Comparison of ENCODE assay signal across 20 cellular contexts in the genomic region with DNA sequence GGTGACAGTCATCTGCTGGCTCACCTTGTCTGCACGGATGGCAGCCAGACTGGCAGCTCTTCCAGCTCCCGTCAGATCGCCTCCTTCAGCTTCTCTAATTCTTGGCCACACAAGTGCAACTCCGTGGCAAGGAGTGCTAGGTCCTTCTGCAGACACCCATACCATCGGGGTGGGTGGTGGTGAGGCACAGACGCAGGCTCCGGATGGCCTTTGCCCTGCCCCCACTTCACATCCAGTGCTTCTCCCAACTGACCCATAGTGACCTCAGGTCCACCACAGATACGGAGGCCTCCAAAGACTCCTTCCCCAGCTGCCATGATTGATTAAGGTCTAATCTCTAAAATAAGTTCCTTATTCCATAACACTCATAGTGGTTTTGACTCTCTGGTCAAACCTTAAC. TPM values are rescaled to one million over a fixed set of nuclear protein-coding genes. Genes with fewer than 3 reads are reported as not detected.
DNase-seq lines count a peak whose midpoint lies in the region; ATAC-seq, FAIRE-seq and TF ChIP-seq lines count a peak whose summit lies in the region.
"Had no signal": no experiment of that assay in that cellular context is flagged by ENCODE, and none has a peak within 500 bp of the region (broad histone marks: within the 10 kb centered on the region; RNA-seq: fewer than 3 reads in every experiment).

No MANE protein-coding gene starts in this region.

- H3K27me3 ChIP-seq in K562 (ENCODE audit: control insufficient read depth in 2 of 2, insufficient read depth in 2 of 2, low read length in 2 of 2): no peaks in the 10 kb centered on the region
- H3K27me3 ChIP-seq: breast epithelium had no signal

- H3K9me3 Mint-ChIP-seq in T-cell: no peaks in the 10 kb centered on the region

- H3K27ac ChIP-seq in K562 (ENCODE audit: extremely low read depth, low read depth, low read length): no peak overlapping the region
- H3K27ac ChIP-seq: breast epithelium, left ventricle myocardium inferior had no signal

- H3K4me3 ChIP-seq in K562: no peak overlapping the region
- H3K4me3 ChIP-seq: breast epithelium, left ventricle myocardium inferior had no signal

- intact Hi-C loops in K562 (cut with micrococcal nuclease): loop anchor here (5.0 kb wide), 1 partner anchor 98 kb away; no protein-coding TSS in a partner anchor

- POLR2A ChIA-PET in T-cell (lab: Charles Lee) (interaction anchor here (0.8 to 1.6 kb wide), 2 partner anchors 46 to 108 kb away, joined by 4 to 7 read pairs; no protein-coding TSS in a partner anchor), K562 (lab: Yijun Ruan, JAX) (interaction anchor here (0.6 to 1.7 kb wide), 2 partner anchors 45 to 411 kb away, joined by 4 to 10 read pairs; a partner anchor contains a TSS)

- 44% methylated on average over 4 of the region's 8 CpGs for WGBS in K562 (ENCODE audit: insufficient coverage, low coverage, missing lambda C conversion rate)

- no peaks in the 10 kb centered on the region for H3K9me3 ChIP-seq in K562 (replicated peaks; ENCODE audit: control insufficient read depth, insufficient read depth, low read depth, low read length)
- H3K9me3 ChIP-seq: breast epithelium, left ventricle myocardium inferior had no signal

- H3K4me1 Mint-ChIP-seq in T-cell: peaks cover 39 to 47% (median 40%) of the 10 kb centered on the region in 3 donors

- no peak for TF ChIP-seq POLR2A in K562 (conservative IDR thresholded peaks at IDR 0.05)

- no peaks in the 10 kb centered on the region for H3K27me3 Mint-ChIP-seq in T-cell

- TF ChIP-seq RAD21 in K562 (CRISPR knock-in tag; conservative IDR thresholded peaks at IDR 0.05 in 1 of 2, IDR thresholded peaks at IDR 0.05 in 1 of 2): no peak

- no peak overlapping the region for H3K4me2 ChIP-seq in K562 (ENCODE audit: insufficient read depth, low read length)

- BruUV-seq in K562 (replicated peaks; lab: Mats Ljungman, UMichigan): no TSS peak

- CTCF ChIA-PET in T-cell (lab: Charles Lee): interaction anchor here (0.6 to 4.9 kb wide), 8 partner anchors 10 to 113 kb away, joined by 3 to 45 read pairs (median 7); a partner anchor contains a TSS
- CTCF ChIA-PET in K562 (lab: Yijun Ruan, JAX; ENCODE audit: low intra/inter-chr PET ratio): interaction anchor here (2.2 kb wide), 1 partner anchor 41 kb away, joined by 19 read pairs; no protein-coding TSS in a partner anchor

- 0 out of 2 replicates have a peak, but pooled peaks have one; percentile 5 for TF ChIP-seq EP300 in K562 (IDR thresholded peaks at IDR 0.05; ENCODE audit: low read length)

- peak overlapping the region; percentile 55 to 66 for H3K27ac Mint-ChIP-seq in T-cell

- no peak overlapping the region for H2AFZ ChIP-seq in K562 (ENCODE audit: low read depth, low read length)

- H4K20me1 ChIP-seq in K562 (replicated peaks; ENCODE audit: control insufficient read depth, insufficient read depth, low read length): no peaks in the 10 kb centered on the region

- in situ Hi-C loops in K562 (cut with MboI): loop anchor here (5.0 kb wide), 1 partner anchor 37 kb away; no protein-coding TSS in a partner anchor

- no peak overlapping the region for H3K9ac ChIP-seq in K562 (ENCODE audit: insufficient read depth in 1 of 2, low read depth in 2 of 2, low read length in 2 of 2)

- no peak overlapping the region for H3K4me3 Mint-ChIP-seq in T-cell

- peaks cover 3 to 5% of the 10 kb centered on the region in 2 experiments; a peak in 4 of 5 replicates for H3K4me1 ChIP-seq in K562 (replicated peaks in 1 of 2; ENCODE audit: control insufficient read depth in 2 of 2, insufficient read depth in 2 of 2, low read length in 2 of 2)

- peak; percentile 60 for DNase-seq in activated CD8-positive, alpha-beta memory T cell treated with anti-CD3 and anti-CD28 coated beads for 24 hours
- no peak for DNase-seq in activated CD8-positive, alpha-beta memory T cell treated with anti-CD3 and anti-CD28 coated beads, Interleukin-2, amount 50 U/mL, for 4 hours
- DNase-seq in T-cell: no peak
- peak in 3 of 4 experiments; percentile 11 to 54 (median 54) for DNase-seq in K562 (ENCODE audit: extremely low read depth in 1 of 4, low spot score in 3 of 4)
- peak; percentile 29 for DNase-seq in stimulated activated naive CD8-positive, alpha-beta T cell treated with anti-CD3 and anti-CD28 coated beads, Interleukin-15, Interleukin-2, amounts not matched to agents 100 U/mL and 50 U/mL, for 24 hours
- DNase-seq in NCI-H526 treated with DMSO at 0.1 percent for 48 hours (lab: John Stamatoyannopoulos, UW): no peak
- DNase-seq: activated CD4-positive, alpha-beta T cell treated with anti-CD3 and anti-CD28 coated beads, Interleukin-2, amount 50 U/mL, for 4 hours; activated gamma-delta T cell; Kasumi-1; left ventricle myocardium inferior; NCI-H1436 treated with DMSO at 0.1 percent for 48 hours; NCI-H446; SHP77 treated with DMSO at 0.1 percent for 48 hours; T-helper 9 cell had no signal

- ATAC-seq in T-cell (replicated peaks in 1 of 4): no peak
- no peak for ATAC-seq in K562
- ATAC-seq in stimulated activated naive CD8-positive, alpha-beta T cell treated with anti-CD3 and anti-CD28 coated beads, Interleukin-15, Interleukin-2, amounts not matched to agents 100 U/mL and 50 U/mL, for 24 hours: no peak
- ATAC-seq in GM21515 (IDR thresholded peaks at IDR 0.05; ENCODE audit: unreplicated experiment): no peak
- no peak for ATAC-seq in HG02763 (IDR thresholded peaks at IDR 0.05; ENCODE audit: unreplicated experiment)

- no peaks in the 10 kb centered on the region for H3K79me2 ChIP-seq in K562 (ENCODE audit: control insufficient read depth, insufficient read depth, low read length)

- H3K36me3 Mint-ChIP-seq in T-cell: no peaks in the 10 kb centered on the region

- H3K36me3 ChIP-seq in K562 (ENCODE audit: control insufficient read depth, insufficient read depth, low read length): no peaks in the 10 kb centered on the region
- H3K36me3 ChIP-seq: breast epithelium, left ventricle myocardium inferior had no signal

- FAIRE-seq in K562 (lab: Jason Lieb, UNC): no peak

- TF ChIP-seq CTCF in K562 (IDR thresholded peaks at IDR 0.05 in 2 of 3, conservative IDR thresholded peaks at IDR 0.05 in 1 of 3; ENCODE audit: insufficient read depth in 2 of 3, low read depth in 1 of 3, low read length in 3 of 3): no peak

- H3K9me1 ChIP-seq in K562 (ENCODE audit: control insufficient read depth, insufficient read depth, low read length): no peaks in the 10 kb centered on the region

RNA-seq across cellular contexts. Expression of a gene that starts 19.9 kb away (rescaled TPM):
- 100 to 1,000 TPM in 4 of 5 donors, 10 to 100 TPM in 1; 94.0 to 140 (median 138) TPM for total RNA-seq in T-cell
- not detected in 2 replicates for total RNA-seq in K562 (2011; cell fraction: chromatin; rRNA removed; ENCODE audit: low replicate concordance)
- total RNA-seq in K562 (2011; cell fraction: nucleolus; rRNA removed): not detected in 2 replicates
- not detected in 2 replicates for total RNA-seq in K562 (2011; cell fraction: nucleoplasm; rRNA removed)
- total RNA-seq in K562 (2014; rRNA removed): not detected in 2 replicates
- total RNA-seq in K562 (2014; rRNA removed; fragmentation: Illumina TruSeq; extraction: Trizol): not detected in 2 replicates
- not detected in 2 replicates for total RNA-seq in K562 (2015; rRNA removed; fragmentation: Illumina TruSeq; extraction: Trizol)
- total RNA-seq in K562 (2021): 0.18 and 0.24 TPM in 2 replicates
- polyA plus RNA-seq in K562 (2011; rRNA removed): not detected in 2 replicates
- polyA plus RNA-seq in K562 (2011; cell fraction: cytosol; rRNA removed): not detected in 2 replicates
- polyA plus RNA-seq in K562 (2011; cell fraction: nucleus; rRNA removed): not detected in 2 replicates
- polyA plus RNA-seq in K562 (2012): 0.10 TPM in 1 of 2 replicates, not detected in the other
- polyA plus RNA-seq in K562 (2014; fragmentation: Illumina TruSeq; extraction: Trizol): not detected in 2 replicates
- not detected for polyA plus RNA-seq in K562 (2014; fragmentation: Nextera tagmentation; extraction: Ambion mirVana)
- polyA plus RNA-seq in K562 (2014; rRNA removed): not detected in 2 replicates
- not detected in 2 replicates for polyA minus RNA-seq in K562 (2011; rRNA and poly(A)+ RNA removed)
- polyA minus RNA-seq in K562 (2011; cell fraction: cytosol; rRNA and poly(A)+ RNA removed): not detected in 2 replicates
- not detected in 2 replicates for polyA minus RNA-seq in K562 (2011; cell fraction: nucleus; rRNA and poly(A)+ RNA removed)
- total RNA-seq: dermis microvascular lymphatic vessel endothelial cell, epithelial cell of proximal tubule, H4 had no signal

RNA-seq across cellular contexts. Expression of a gene that starts 27.0 kb away (rescaled TPM):
- total RNA-seq in T-cell: 10 to 100 TPM; 22.6 to 77.0 (median 60.3) TPM
- total RNA-seq in K562 (2011; cell fraction: chromatin; rRNA removed; ENCODE audit: low replicate concordance): 1.4 and 2.5 TPM in 2 replicates
- 1.8 and 3.3 TPM in 2 replicates for total RNA-seq in K562 (2011; cell fraction: nucleolus; rRNA removed)
- 1.8 and 3.9 TPM in 2 replicates for total RNA-seq in K562 (2011; cell fraction: nucleoplasm; rRNA removed)
- total RNA-seq in K562 (2014; rRNA removed): 0.37 and 0.64 TPM in 2 replicates
- total RNA-seq in K562 (2014; rRNA removed; fragmentation: Illumina TruSeq; extraction: Trizol): 0.26 and 0.65 TPM in 2 replicates
- total RNA-seq in K562 (2015; rRNA removed; fragmentation: Illumina TruSeq; extraction: Trizol): 1.3 and 1.6 TPM in 2 replicates
- 0.65 and 1.3 TPM in 2 replicates for total RNA-seq in K562 (2021)
- polyA plus RNA-seq in K562 (2011; rRNA removed): 0.32 and 0.61 TPM in 2 replicates
- 0.83 and 0.96 TPM in 2 replicates for polyA plus RNA-seq in K562 (2011; cell fraction: cytosol; rRNA removed)
- polyA plus RNA-seq in K562 (2011; cell fraction: nucleus; rRNA removed): 0.73 and 0.98 TPM in 2 replicates
- 2.2 and 5.1 TPM in 2 replicates for polyA plus RNA-seq in K562 (2012)
- polyA plus RNA-seq in K562 (2014; fragmentation: Illumina TruSeq; extraction: Trizol): 0.39 and 0.58 TPM in 2 replicates
- polyA plus RNA-seq in K562 (2014; fragmentation: Nextera tagmentation; extraction: Ambion mirVana): under 1 TPM; 0.29 to 0.31 TPM
- polyA plus RNA-seq in K562 (2014; rRNA removed): 0.45 and 1.4 TPM in 2 replicates
- 0.18 and 0.33 TPM in 2 replicates for polyA minus RNA-seq in K562 (2011; rRNA and poly(A)+ RNA removed)
- not detected in 2 replicates for polyA minus RNA-seq in K562 (2011; cell fraction: cytosol; rRNA and poly(A)+ RNA removed)
- 0.40 and 0.89 TPM in 2 replicates for polyA minus RNA-seq in K562 (2011; cell fraction: nucleus; rRNA and poly(A)+ RNA removed)

RNA-seq across cellular contexts. Expression of a gene that starts 40.9 kb away (rescaled TPM):
- total RNA-seq in T-cell (1 to 10 TPM in 2 of 5 donors, under 1 TPM in 2, not detected in 1; 0.56 to 1.6 (median 1.2) TPM), K562 (2014; rRNA removed) (43.2 and 68.2 TPM in 2 replicates), K562 (2014; rRNA removed; fragmentation: Illumina TruSeq; extraction: Trizol) (16.5 and 20.4 TPM in 2 replicates), K562 (2015; rRNA removed; fragmentation: Illumina TruSeq; extraction: Trizol) (31.9 and 35.3 TPM in 2 replicates), K562 (2021) (65.0 and 67.2 TPM in 2 replicates)
- 66.4 and 105 TPM in 2 replicates for total RNA-seq in K562 (2011; cell fraction: chromatin; rRNA removed; ENCODE audit: low replicate concordance)
- total RNA-seq in K562 (2011; cell fraction: nucleolus; rRNA removed): 71.7 and 95.4 TPM in 2 replicates
- total RNA-seq in K562 (2011; cell fraction: nucleoplasm; rRNA removed): 76.0 and 142 TPM in 2 replicates
- polyA plus RNA-seq in K562 (2011; rRNA removed) (15.4 and 28.2 TPM in 2 replicates), K562 (2014; fragmentation: Illumina TruSeq; extraction: Trizol) (61.8 and 69.0 TPM in 2 replicates), K562 (2014; fragmentation: Nextera tagmentation; extraction: Ambion mirVana) (1 to 10 TPM in 1 of 2 experiments, under 1 TPM in 1; 0.96 to 1.7 TPM), K562 (2014; rRNA removed) (46.6 and 54.1 TPM in 2 replicates)
- polyA plus RNA-seq in K562 (2011; cell fraction: cytosol; rRNA removed): 23.6 and 45.6 TPM in 2 replicates
- polyA plus RNA-seq in K562 (2011; cell fraction: nucleus; rRNA removed): 43.1 and 75.7 TPM in 2 replicates
- polyA plus RNA-seq in K562 (2012): 42.3 and 70.3 TPM in 2 replicates
- 9.9 and 11.4 TPM in 2 replicates for polyA minus RNA-seq in K562 (2011; rRNA and poly(A)+ RNA removed)
- polyA minus RNA-seq in K562 (2011; cell fraction: cytosol; rRNA and poly(A)+ RNA removed): 17.1 and 33.1 TPM in 2 replicates
- polyA minus RNA-seq in K562 (2011; cell fraction: nucleus; rRNA and poly(A)+ RNA removed): 18.0 and 21.8 TPM in 2 replicates

RNA-seq across cellular contexts. Expression of a gene that starts 45.6 kb away (rescaled TPM):
- total RNA-seq in T-cell (10 to 100 TPM; 64.6 to 92.2 (median 75.8) TPM), K562 (2014; rRNA removed) (3.1 and 10.2 TPM in 2 replicates), K562 (2014; rRNA removed; fragmentation: Illumina TruSeq; extraction: Trizol) (2.2 and 2.6 TPM in 2 replicates), K562 (2015; rRNA removed; fragmentation: Illumina TruSeq; extraction: Trizol) (2.4 and 2.7 TPM in 2 replicates), K562 (2021) (4.2 and 5.3 TPM in 2 replicates)
- total RNA-seq in K562 (2011; cell fraction: chromatin; rRNA removed; ENCODE audit: low replicate concordance): 13.0 and 25.0 TPM in 2 replicates
- 12.3 and 12.6 TPM in 2 replicates for total RNA-seq in K562 (2011; cell fraction: nucleolus; rRNA removed)
- total RNA-seq in K562 (2011; cell fraction: nucleoplasm; rRNA removed): 13.8 and 23.0 TPM in 2 replicates
- polyA plus RNA-seq in K562 (2011; rRNA removed) (8.0 and 8.9 TPM in 2 replicates), K562 (2014; fragmentation: Illumina TruSeq; extraction: Trizol) (5.1 and 5.8 TPM in 2 replicates), K562 (2014; fragmentation: Nextera tagmentation; extraction: Ambion mirVana) (1 to 10 TPM in 1 of 2 experiments, under 1 TPM in 1; 0.76 to 1.1 TPM), K562 (2014; rRNA removed) (11.9 and 13.2 TPM in 2 replicates)
- polyA plus RNA-seq in K562 (2011; cell fraction: cytosol; rRNA removed): 6.6 and 8.8 TPM in 2 replicates
- 48.7 and 90.0 TPM in 2 replicates for polyA plus RNA-seq in K562 (2011; cell fraction: nucleus; rRNA removed)
- 5.2 and 9.0 TPM in 2 replicates for polyA plus RNA-seq in K562 (2012)
- 5.7 and 6.1 TPM in 2 replicates for polyA minus RNA-seq in K562 (2011; rRNA and poly(A)+ RNA removed)
- 3.9 and 5.2 TPM in 2 replicates for polyA minus RNA-seq in K562 (2011; cell fraction: cytosol; rRNA and poly(A)+ RNA removed)
- polyA minus RNA-seq in K562 (2011; cell fraction: nucleus; rRNA and poly(A)+ RNA removed): 6.1 and 6.6 TPM in 2 replicates

RNA-seq across cellular contexts. Expression of a gene that starts 49.5 kb away (rescaled TPM):
- total RNA-seq in T-cell (1 to 10 TPM; 1.0 to 3.4 (median 2.6) TPM), K562 (2014; rRNA removed) (not detected in 2 replicates), K562 (2014; rRNA removed; fragmentation: Illumina TruSeq; extraction: Trizol) (not detected in 2 replicates), K562 (2015; rRNA removed; fragmentation: Illumina TruSeq; extraction: Trizol) (not detected in 2 replicates), K562 (2021) (0.34 and 0.49 TPM in 2 replicates)
- total RNA-seq in K562 (2011; cell fraction: chromatin; rRNA removed; ENCODE audit: low replicate concordance): 0.23 and 0.32 TPM in 2 replicates
- not detected in 2 replicates for total RNA-seq in K562 (2011; cell fraction: nucleolus; rRNA removed)
- total RNA-seq in K562 (2011; cell fraction: nucleoplasm; rRNA removed): not detected in 2 replicates
- polyA plus RNA-seq in K562 (2011; rRNA removed) (0.12 and 0.31 TPM in 2 replicates), K562 (2014; fragmentation: Illumina TruSeq; extraction: Trizol) (0.33 TPM in 1 of 2 replicates, not detected in the other), K562 (2014; fragmentation: Nextera tagmentation; extraction: Ambion mirVana) (under 1 TPM in 1 of 2 experiments, not detected in 1; 0.15 TPM), K562 (2014; rRNA removed) (not detected in 2 replicates)
- polyA plus RNA-seq in K562 (2011; cell fraction: cytosol; rRNA removed): 0.06 and 0.16 TPM in 2 replicates
- 0.18 and 0.58 TPM in 2 replicates for polyA plus RNA-seq in K562 (2011; cell fraction: nucleus; rRNA removed)
- 0.14 TPM in 1 of 2 replicates, not detected in the other for polyA plus RNA-seq in K562 (2012)
- polyA minus RNA-seq in K562 (2011; rRNA and poly(A)+ RNA removed): 0.60 TPM in 1 of 2 replicates, not detected in the other
- not detected in 2 replicates for polyA minus RNA-seq in K562 (2011; cell fraction: cytosol; rRNA and poly(A)+ RNA removed)
- not detected in 2 replicates for polyA minus RNA-seq in K562 (2011; cell fraction: nucleus; rRNA and poly(A)+ RNA removed)

Comparison
In these comparisons a context has a peak if more than half of its experiments do, and no peak if none do; other contexts are left out.
1. DNase-seq: peak in activated CD8-positive, alpha-beta memory T cell treated with anti-CD3 and anti-CD28 coated beads for 24 hours (single experiment), K562 (3 of 4) and stimulated activated naive CD8-positive, alpha-beta T cell treated with anti-CD3 and anti-CD28 coated beads, Interleukin-15, Interleukin-2, amounts not matched to agents 100 U/mL and 50 U/mL, for 24 hours (single experiment); none in activated CD8-positive, alpha-beta memory T cell treated with anti-CD3 and anti-CD28 coated beads, Interleukin-2, amount 50 U/mL, for 4 hours (single experiment), T-cell (0 of 34) and NCI-H526 treated with DMSO at 0.1 percent for 48 hours (single experiment).
2. RNA of a gene that starts 19.9 kb away (total RNA-seq): 94.0 to 140 TPM in T-cell; 0.18 to 0.24 TPM in K562; every median in the first group is over 10 times any median in the second.
3. RNA of a gene that starts 27.0 kb away (total RNA-seq): 22.6 to 77.0 TPM in T-cell; 0.26 to 3.9 TPM in K562; every median in the first group is over 4 times any median in the second.
4. RNA of a gene that starts 40.9 kb away (total RNA-seq): 16.5 to 142 TPM in K562; 0.56 to 1.6 TPM in T-cell; every median in the first group is over 4 times any median in the second.